9 cellular contexts compared by ENCODE assay signal in genomic region chr4:155889036-155889793, GRCh38. TPM values are rescaled to one million over a fixed set of nuclear protein-coding genes. Genes with fewer than 3 reads are reported as not detected.
A peak's percentile ranks its signal among the peaks of the same experiment; 100 is the strongest.
DNase-seq lines count a peak whose midpoint lies in the region; ATAC-seq, FAIRE-seq and TF ChIP-seq lines count a peak whose summit lies in the region.
"Had no signal": no experiment of that assay in that cellular context is flagged by ENCODE, and none has a peak within 500 bp of the region (broad histone marks: within the 10 kb centered on the region; RNA-seq: fewer than 3 reads in every experiment).

No MANE protein-coding gene starts in this region.

- peak; percentile 86 for ATAC-seq in GM18858 (IDR thresholded peaks at IDR 0.05; ENCODE audit: unreplicated experiment)
- ATAC-seq in HG03025 (IDR thresholded peaks at IDR 0.05; ENCODE audit: low FRiP score, unreplicated experiment): peak; percentile 90
- peak; percentile 62 to 83 for ATAC-seq in lower lobe of right lung

- TF ChIP-seq CTCF in lower lobe of right lung (IDR thresholded peaks at IDR 0.05): no peak
- no peak for TF ChIP-seq CTCF in suprapubic skin (IDR thresholded peaks at IDR 0.05)

- no peak overlapping the region for H3K4me3 ChIP-seq in lower lobe of right lung
- H3K4me3 ChIP-seq in suprapubic skin: no peak overlapping the region
- H3K4me3 ChIP-seq: psoas muscle had no signal

- H3K36me3 ChIP-seq in lower lobe of right lung: no peaks in the 10 kb centered on the region
- H3K36me3 ChIP-seq in suprapubic skin: no peaks in the 10 kb centered on the region

- H3K9me3 ChIP-seq in lower lobe of right lung (no peaks in the 10 kb centered on the region), suprapubic skin (no peaks in the 10 kb centered on the region)
- H3K9me3 ChIP-seq: psoas muscle had no signal

- 19% methylated on average over 5 of the region's 5 CpGs for WGBS in suprapubic skin

- peak; percentile 86 for DNase-seq in SIG-M5 treated with dmso at 0.1 percent for 504 hours (lab: John Stamatoyannopoulos, UW; ENCODE audit: unreplicated experiment)
- no peak for DNase-seq in lower lobe of right lung
- DNase-seq in activated CD4-positive, alpha-beta T cell treated with anti-CD3 and anti-CD28 coated beads, Interleukin-2, amount 50 U/mL, for 1 hour: no peak
- DNase-seq in GM12891 (ENCODE audit: insufficient read length, low spot score): no peak
- no peak for DNase-seq in DMS153 (lab: John Stamatoyannopoulos, UW)
- no peak for DNase-seq in suprapubic skin (ENCODE audit: low spot score in 2 of 2)
- DNase-seq: psoas muscle had no signal

- no peak for FAIRE-seq in GM12891 (lab: Jason Lieb, UNC)

- TF ChIP-seq EP300 in suprapubic skin (IDR thresholded peaks at IDR 0.05): no peak

- H3K27ac ChIP-seq in lower lobe of right lung (no peak overlapping the region), suprapubic skin (no peak overlapping the region)
- H3K27ac ChIP-seq: psoas muscle had no signal

- no peaks in the 10 kb centered on the region for H3K27me3 ChIP-seq in lower lobe of right lung (ENCODE audit: low read depth)
- H3K27me3 ChIP-seq in suprapubic skin: no peaks in the 10 kb centered on the region

- intact Hi-C loops in lower lobe of right lung (cut with DNase I): no loop called here

- TF ChIP-seq POLR2A in GM12891 (IDR thresholded peaks at IDR 0.05; ENCODE audit: low read depth, low read length) (no peak), suprapubic skin (IDR thresholded peaks at IDR 0.05) (no peak)

- H3K4me1 ChIP-seq in lower lobe of right lung (no peaks in the 10 kb centered on the region), suprapubic skin (no peaks in the 10 kb centered on the region)
- H3K4me1 ChIP-seq: psoas muscle had no signal

TF ChIP-seq in GM12891, 5 proteins besides CTCF, POLR2A, EP300 and RAD21:
- TF ChIP-seq SPI1 (IDR thresholded peaks at IDR 0.05; ENCODE audit: low read depth, low read length) (no peak), POLR2AphosphoS5 (IDR thresholded peaks at IDR 0.05; ENCODE audit: low read depth, low read length) (no peak), POU2F2 (IDR thresholded peaks at IDR 0.05; ENCODE audit: low read depth, low read length) (no peak), PAX5 (IDR thresholded peaks at IDR 0.05; ENCODE audit: insufficient read depth, low read length, severe bottlenecking) (no peak), TAF1 (IDR thresholded peaks at IDR 0.05; ENCODE audit: low read depth, low read length) (no peak)

RNA-seq across cellular contexts. Expression of gene TDO2, which starts 14.3 kb away (rescaled TPM):
- total RNA-seq in lower lobe of right lung (1.4 TPM), suprapubic skin (1 to 10 TPM in 1 of 4 donors, not detected in 3; 2.3 TPM)
- 0.05 TPM for polyA plus RNA-seq in GM12891 (2012; ENCODE audit: low read depth, missing spikeins)

RNA-seq across cellular contexts. Expression of gene ASIC5, which starts 23.1 kb away (rescaled TPM):
- not detected for total RNA-seq in lower lobe of right lung
- not detected for polyA plus RNA-seq in GM12891 (2012; ENCODE audit: low read depth, missing spikeins)
- total RNA-seq in suprapubic skin: not detected
- total RNA-seq: psoas muscle had no signal
- polyA plus RNA-seq: psoas muscle had no signal
